9 cellular contexts compared by ENCODE assay signal in the genomic region with DNA sequence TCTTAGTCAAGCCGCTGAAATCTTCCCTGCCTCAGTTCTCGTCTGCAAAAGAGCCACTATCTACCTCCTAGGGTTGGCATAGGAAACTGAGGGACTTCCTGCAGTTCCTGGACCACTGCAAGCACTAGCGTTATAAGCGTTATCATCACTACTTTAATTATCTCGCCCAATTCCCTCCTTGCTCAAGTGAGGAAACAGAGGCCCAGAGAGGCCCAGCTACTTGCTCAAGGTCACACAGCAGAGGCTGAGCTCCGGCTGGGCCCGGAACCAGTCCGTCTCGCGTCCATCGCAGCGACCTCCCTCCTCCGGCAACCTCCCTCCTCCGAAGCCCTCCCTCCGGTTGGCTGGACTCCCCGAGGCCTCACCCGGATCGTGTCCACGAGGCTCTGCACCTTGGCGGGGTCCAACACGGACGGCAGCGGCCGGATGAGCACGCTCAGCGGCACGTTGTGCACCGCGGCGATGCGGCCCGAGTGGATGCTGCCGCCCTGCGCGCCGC. TPM values are rescaled to one million over a fixed set of nuclear protein-coding genes. Genes with fewer than 3 reads are reported as not detected.
A peak's percentile ranks its signal among the peaks of the same experiment; 100 is the strongest.
DNase-seq lines count a peak whose midpoint lies in the region; ATAC-seq and TF ChIP-seq lines count a peak whose summit lies in the region.
"Had no signal": no experiment of that assay in that cellular context is flagged by ENCODE, and none has a peak within 500 bp of the region (broad histone marks: within the 10 kb centered on the region; RNA-seq: fewer than 3 reads in every experiment).

No MANE protein-coding gene starts in this region.

- H3K27ac ChIP-seq in gastroesophageal sphincter (peak overlapping the region; percentile 39 to 92 (median 88)), rectal smooth muscle tissue (ENCODE audit: low read depth, low read length) (peak overlapping the region; percentile 59)

- peaks cover 21% of the 10 kb centered on the region for H3K4me1 ChIP-seq in ES-I3 (ENCODE audit: insufficient read depth, low read length)
- peaks cover 3 to 32% (median 9%) of the 10 kb centered on the region in 3 donors for H3K4me1 ChIP-seq in gastroesophageal sphincter
- H3K4me1 ChIP-seq in rectal smooth muscle tissue (ENCODE audit: control insufficient read depth, insufficient read depth, low read length): peaks cover 5% of the 10 kb centered on the region

- H3K27me3 ChIP-seq in gastroesophageal sphincter (peaks cover 5% of the 10 kb centered on the region), rectal smooth muscle tissue (ENCODE audit: control insufficient read depth, insufficient read depth, low read length) (no peaks in the 10 kb centered on the region)

- TF ChIP-seq POLR2A in gastroesophageal sphincter (IDR thresholded peaks at IDR 0.05): no peak

- peaks cover 14% of the 10 kb centered on the region for H3K36me3 ChIP-seq in ES-I3 (ENCODE audit: insufficient read depth, low read length)
- H3K36me3 ChIP-seq in gastroesophageal sphincter: peaks cover 0 to 33% of the 10 kb centered on the region in 2 donors
- H3K36me3 ChIP-seq in rectal smooth muscle tissue (ENCODE audit: control insufficient read depth, insufficient read depth, low read length): peaks cover 11% of the 10 kb centered on the region

- peaks cover 25% of the 10 kb centered on the region for H3K4me1 Mint-ChIP-seq in activated CD4-positive, alpha-beta memory T cell treated with anti-CD3 and anti-CD28 coated beads, Interleukin-2, amount 10 ng/mL, durations not matched to agents 7 days and 5 days

- H3K9ac ChIP-seq in ES-I3 (ENCODE audit: low read depth, low read length): peak overlapping the region; percentile 51
- peak overlapping the region; percentile 61 for H3K9ac ChIP-seq in rectal smooth muscle tissue (ENCODE audit: low read length)

- H3K27ac Mint-ChIP-seq in activated CD4-positive, alpha-beta memory T cell treated with anti-CD3 and anti-CD28 coated beads, Interleukin-2, amount 10 ng/mL, durations not matched to agents 7 days and 5 days: peak overlapping the region; percentile 67

- peak overlapping the region; percentile 81 for H3K4me3 Mint-ChIP-seq in activated CD4-positive, alpha-beta memory T cell treated with anti-CD3 and anti-CD28 coated beads, Interleukin-2, amount 10 ng/mL, durations not matched to agents 7 days and 5 days

- no peaks in the 10 kb centered on the region for H3K9me3 Mint-ChIP-seq in activated CD4-positive, alpha-beta memory T cell treated with anti-CD3 and anti-CD28 coated beads, Interleukin-2, amount 10 ng/mL, durations not matched to agents 7 days and 5 days

- H3K9me3 ChIP-seq in ES-I3 (ENCODE audit: control insufficient read depth, insufficient read depth, low read length) (no peaks in the 10 kb centered on the region), gastroesophageal sphincter (peaks cover 0 to 10% (median 0%) of the 10 kb centered on the region in 3 donors)

- TF ChIP-seq CTCF in gastroesophageal sphincter (IDR thresholded peaks at IDR 0.05): no peak

- H3K27me3 Mint-ChIP-seq in activated CD4-positive, alpha-beta memory T cell treated with anti-CD3 and anti-CD28 coated beads, Interleukin-2, amount 10 ng/mL, durations not matched to agents 7 days and 5 days: peaks cover 15% of the 10 kb centered on the region

- H3K36me3 Mint-ChIP-seq in activated CD4-positive, alpha-beta memory T cell treated with anti-CD3 and anti-CD28 coated beads, Interleukin-2, amount 10 ng/mL, durations not matched to agents 7 days and 5 days (ENCODE audit: low read depth): peaks cover 24% of the 10 kb centered on the region

- CTCF ChIA-PET in activated CD4-positive, alpha-beta memory T cell treated with anti-CD3 and anti-CD28 coated beads, Interleukin-2, amount 10 ng/mL, durations not matched to agents 7 days and 5 days (lab: Charles Lee): interaction anchor here (1.2 to 2.1 kb wide), 3 partner anchors 9 to 15 kb away, joined by 3 to 7 read pairs (median 7); no protein-coding TSS in a partner anchor

- DNase-seq in activated CD4-positive, alpha-beta memory T cell treated with anti-CD3 and anti-CD28 coated beads, Interleukin-2, amount 10 ng/mL, durations not matched to agents 7 days and 5 days: peak; percentile 34
- DNase-seq in T-helper 9 cell: no peak

- 0% methylated on average over 4 to 5 of the region's 36 CpGs for WGBS in gastroesophageal sphincter (ENCODE audit: low coverage in 1 of 2), 2 donors

- POLR2A ChIA-PET in activated CD4-positive, alpha-beta memory T cell treated with anti-CD3 and anti-CD28 coated beads, Interleukin-2, amount 10 ng/mL, durations not matched to agents 7 days and 5 days (lab: Charles Lee): interaction anchor here (0.7 to 0.9 kb wide), 2 partner anchors 110 to 354 kb away, joined by 3 read pairs; no protein-coding TSS in a partner anchor

- ATAC-seq in HG02870 (IDR thresholded peaks at IDR 0.05; ENCODE audit: unreplicated experiment) (peak; percentile 13), gastroesophageal sphincter (peak; percentile 23), HG02884 (IDR thresholded peaks at IDR 0.05; ENCODE audit: unreplicated experiment) (no peak), HG02759 (IDR thresholded peaks at IDR 0.05; ENCODE audit: unreplicated experiment) (no peak)

- H3K4me3 ChIP-seq in gastroesophageal sphincter: peak overlapping the region; percentile 74 to 87
- H3K4me3 ChIP-seq in rectal smooth muscle tissue (ENCODE audit: low read length): peak overlapping the region; percentile 76

- no peak for TF ChIP-seq EP300 in gastroesophageal sphincter (IDR thresholded peaks at IDR 0.05)

RNA-seq across cellular contexts. Expression of gene SRXN1, which starts 0.3 kb away (rescaled TPM):
- 10 to 100 TPM; 16.9 to 17.1 TPM for total RNA-seq in activated CD4-positive, alpha-beta memory T cell treated with anti-CD3 and anti-CD28 coated beads, Interleukin-2, amount 10 ng/mL, durations not matched to agents 7 days and 5 days
- total RNA-seq in gastroesophageal sphincter: 10 to 100 TPM; 36.9 to 57.1 (median 38.0) TPM

RNA-seq across cellular contexts. Expression of gene SCRT2, which starts 22.9 kb away (rescaled TPM):
- not detected for total RNA-seq in activated CD4-positive, alpha-beta memory T cell treated with anti-CD3 and anti-CD28 coated beads, Interleukin-2, amount 10 ng/mL, durations not matched to agents 7 days and 5 days
- not detected for total RNA-seq in gastroesophageal sphincter
- total RNA-seq: T-helper 1 cell treated with Interleukin-12 subunit alpha and Interleukin-12 subunit beta and Interleukin-4 antibody, amounts not matched to agents 30 ng/mL and 1 ng/mL, for 36 hours had no signal

RNA-seq across cellular contexts. Expression of gene TCF15, which starts 42.6 kb away (rescaled TPM):
- total RNA-seq in activated CD4-positive, alpha-beta memory T cell treated with anti-CD3 and anti-CD28 coated beads, Interleukin-2, amount 10 ng/mL, durations not matched to agents 7 days and 5 days: not detected
- total RNA-seq in gastroesophageal sphincter: 1 to 10 TPM in 3 of 4 donors, not detected in 1; 3.0 to 6.6 (median 4.5) TPM
- total RNA-seq: T-helper 1 cell treated with Interleukin-12 subunit alpha and Interleukin-12 subunit beta and Interleukin-4 antibody, amounts not matched to agents 30 ng/mL and 1 ng/mL, for 36 hours had no signal

Comparison
In these comparisons a context has a peak if more than half of its experiments do, and no peak if none do; other contexts are left out.
1. ATAC-seq: peak in HG02870 (single experiment) and gastroesophageal sphincter (single experiment); none in HG02884 (single experiment) and HG02759 (single experiment).